Comparison of ENCODE assay signal across 14 cellular contexts in the genomic region with DNA sequence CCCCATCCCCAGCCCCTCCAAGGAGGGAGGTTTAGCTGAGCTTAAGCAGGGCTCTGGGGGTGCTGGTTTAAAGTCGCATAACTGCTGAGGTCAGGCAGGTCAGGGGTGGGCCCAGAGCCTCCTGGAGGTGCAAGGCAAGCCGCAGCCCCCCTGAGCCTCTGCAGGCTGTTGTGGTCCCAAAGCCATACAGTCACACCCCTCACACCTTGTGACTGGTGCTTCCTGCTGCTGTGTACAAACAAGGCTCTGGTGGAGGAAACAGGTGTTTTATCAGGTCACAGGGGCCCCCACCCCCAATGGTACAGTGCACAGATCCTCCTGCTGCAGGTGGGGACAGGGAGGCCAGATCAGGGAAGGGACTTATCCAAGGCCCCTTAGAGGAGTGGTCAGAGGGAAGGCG. TPM values are rescaled to one million over a fixed set of nuclear protein-coding genes. Genes with fewer than 3 reads are reported as not detected.
DNase-seq lines count a peak whose midpoint lies in the region; ATAC-seq and TF ChIP-seq lines count a peak whose summit lies in the region.
"Had no signal": no experiment of that assay in that cellular context is flagged by ENCODE, and none has a peak within 500 bp of the region (broad histone marks: within the 10 kb centered on the region; RNA-seq: fewer than 3 reads in every experiment).

No MANE protein-coding gene starts in this region.

- no peak for TF ChIP-seq CTCF in CD4-positive, alpha-beta T cell (IDR thresholded peaks at IDR 0.05)
- TF ChIP-seq CTCF in WTC11 (IDR thresholded peaks at IDR 0.05), result no peak

- H3K4me3 Mint-ChIP-seq in CD4-positive, alpha-beta T cell, result peak overlapping the region; percentile 95
- peak overlapping the region; percentile 74 for H3K4me3 Mint-ChIP-seq in activated T-helper 17 cell treated with anti-CD3 and anti-CD28 coated beads, Interleukin-2, amount 50 U/mL, for 72 hours
- no peak overlapping the region for H3K4me3 Mint-ChIP-seq in WTC11

- peaks cover 61% of the 10 kb centered on the region for H3K4me1 ChIP-seq in mononuclear cell (ENCODE audit: insufficient read depth, low read length)
- H3K4me1 ChIP-seq: SJCRH30 had no signal

- ATAC-seq in CD4-positive, alpha-beta T cell (ENCODE audit: poor library complexity), result peak; percentile 64
- ATAC-seq in activated T-helper 17 cell treated with anti-CD3 and anti-CD28 coated beads, Interleukin-2, amount 50 U/mL, for 72 hours (replicated peaks), result no peak
- no peak for ATAC-seq in WTC11
- no peak for ATAC-seq in HG02938 (IDR thresholded peaks at IDR 0.05; ENCODE audit: unreplicated experiment)
- ATAC-seq: gastroesophageal sphincter had no signal

- H3K9me3 Mint-ChIP-seq in CD4-positive, alpha-beta T cell, result no peaks in the 10 kb centered on the region
- H3K9me3 Mint-ChIP-seq in activated T-helper 17 cell treated with anti-CD3 and anti-CD28 coated beads, Interleukin-2, amount 50 U/mL, for 72 hours, result no peaks in the 10 kb centered on the region
- H3K9me3 Mint-ChIP-seq in WTC11, result no peaks in the 10 kb centered on the region

- intact Hi-C loops in CD4-positive, alpha-beta T cell (cut with DNase I, micrococcal nuclease), result loop anchor here in 1 of 2 experiments (1.0 kb wide), 1 partner anchor 8 kb away; the partner anchor contains the start of gene TCF7

- H3K27ac ChIP-seq in CD4-positive, alpha-beta T cell (ENCODE audit: low read depth, low read length), result peak overlapping the region; percentile 96
- H3K27ac ChIP-seq: gastroesophageal sphincter, SJCRH30 had no signal

- POLR2A ChIA-PET in CD4-positive, alpha-beta T cell (lab: Charles Lee), result interaction anchor here (0.6 to 5.6 kb wide), 3 partner anchors 55 to 403 kb away, joined by 3 to 49 read pairs (median 4); partner anchors contain the start of gene SKP1
- POLR2A ChIA-PET in WTC11 (lab: Charles Lee), result no interaction called here

- peak overlapping the region; percentile 98 for H3K27ac Mint-ChIP-seq in CD4-positive, alpha-beta T cell
- H3K27ac Mint-ChIP-seq in activated T-helper 17 cell treated with anti-CD3 and anti-CD28 coated beads, Interleukin-2, amount 50 U/mL, for 72 hours, result peak overlapping the region; percentile 68
- no peak overlapping the region for H3K27ac Mint-ChIP-seq in WTC11

- H3K27me3 ChIP-seq in CD4-positive, alpha-beta T cell (ENCODE audit: control insufficient read depth, insufficient read depth, low read length), result no peaks in the 10 kb centered on the region
- H3K27me3 ChIP-seq in mononuclear cell (ENCODE audit: insufficient read depth, low read length), result no peaks in the 10 kb centered on the region
- H3K27me3 ChIP-seq: gastroesophageal sphincter, SJCRH30 had no signal

- DNase-seq in CD4-positive, alpha-beta T cell, result peak in 9 of 10 experiments; percentile 54 to 70 (median 66)
- peak; percentile 39 for DNase-seq in NAMALWA (ENCODE audit: low spot score)
- DNase-seq in HuH-7 (ENCODE audit: low spot score), result no peak
- DNase-seq in WTC11 (ENCODE audit: low spot score), result no peak
- DNase-seq in NCI-H146 (lab: John Stamatoyannopoulos, UW), result no peak
- DNase-seq: NCI-H2029 treated with DMSO at 0.1 percent for 48 hours; NCI-H82; retina; SJCRH30; stimulated activated CD4-positive, alpha-beta T cell treated with anti-CD3 and anti-CD28 coated beads, Interleukin-4, amount 100 ng/mL, for 4 hours had no signal

- CTCF ChIA-PET in CD4-positive, alpha-beta T cell (lab: Charles Lee), result interaction anchor here (1.7 to 4.9 kb wide), 3 partner anchors 18 to 83 kb away, joined by 9 to 32 read pairs (median 23); no protein-coding TSS in a partner anchor
- CTCF ChIA-PET in WTC11 (lab: Charles Lee), result interaction anchor here (0.8 to 1.2 kb wide), 2 partner anchors 18 to 83 kb away, joined by 3 read pairs; no protein-coding TSS in a partner anchor

- peaks cover 99% of the 10 kb centered on the region for H3K36me3 Mint-ChIP-seq in CD4-positive, alpha-beta T cell (ENCODE audit: low read depth)
- peaks cover 57% of the 10 kb centered on the region for H3K36me3 Mint-ChIP-seq in activated T-helper 17 cell treated with anti-CD3 and anti-CD28 coated beads, Interleukin-2, amount 50 U/mL, for 72 hours (ENCODE audit: low read depth)
- 0 out of 2 replicates have a peak, but pooled peaks cover 3% of the 10 kb centered on the region for H3K36me3 Mint-ChIP-seq in WTC11

- peaks cover 94% of the 10 kb centered on the region for H3K4me1 Mint-ChIP-seq in CD4-positive, alpha-beta T cell (ENCODE audit: low read depth)
- H3K4me1 Mint-ChIP-seq in activated T-helper 17 cell treated with anti-CD3 and anti-CD28 coated beads, Interleukin-2, amount 50 U/mL, for 72 hours, result peaks cover 55% of the 10 kb centered on the region
- no peaks in the 10 kb centered on the region for H3K4me1 Mint-ChIP-seq in WTC11

- no peaks in the 10 kb centered on the region for H3K9me3 ChIP-seq in CD4-positive, alpha-beta T cell (ENCODE audit: control insufficient read depth, low read length)
- H3K9me3 ChIP-seq in mononuclear cell (ENCODE audit: low read depth, low read length), result no peaks in the 10 kb centered on the region
- H3K9me3 ChIP-seq: gastroesophageal sphincter, SJCRH30 had no signal

- peak overlapping the region; percentile 16 for H3K4me3 ChIP-seq in mononuclear cell (ENCODE audit: low read length)
- H3K4me3 ChIP-seq: gastroesophageal sphincter, SJCRH30 had no signal

- H3K27me3 Mint-ChIP-seq in CD4-positive, alpha-beta T cell, result no peaks in the 10 kb centered on the region
- no peaks in the 10 kb centered on the region for H3K27me3 Mint-ChIP-seq in activated T-helper 17 cell treated with anti-CD3 and anti-CD28 coated beads, Interleukin-2, amount 50 U/mL, for 72 hours
- no peaks in the 10 kb centered on the region for H3K27me3 Mint-ChIP-seq in WTC11 (ENCODE audit: low read depth)

TF ChIP-seq in WTC11, 78 proteins besides CTCF, POLR2A, EP300 and RAD21 (continues in another document):
- TF ChIP-seq TEAD4 (CRISPR knock-in tag; IDR thresholded peaks at IDR 0.05), result no peak
- no peak for TF ChIP-seq IRF2 (CRISPR knock-in tag; IDR thresholded peaks at IDR 0.05; ENCODE audit: borderline replicate concordance, low read depth)
- no peak for TF ChIP-seq ZNF121 (CRISPR knock-in tag; IDR thresholded peaks at IDR 0.05)
- TF ChIP-seq MXD4 (CRISPR knock-in tag; IDR thresholded peaks at IDR 0.05; ENCODE audit: borderline replicate concordance), result no peak
- no peak for TF ChIP-seq CREM (CRISPR knock-in tag; IDR thresholded peaks at IDR 0.05)
- TF ChIP-seq, protein P1, sequence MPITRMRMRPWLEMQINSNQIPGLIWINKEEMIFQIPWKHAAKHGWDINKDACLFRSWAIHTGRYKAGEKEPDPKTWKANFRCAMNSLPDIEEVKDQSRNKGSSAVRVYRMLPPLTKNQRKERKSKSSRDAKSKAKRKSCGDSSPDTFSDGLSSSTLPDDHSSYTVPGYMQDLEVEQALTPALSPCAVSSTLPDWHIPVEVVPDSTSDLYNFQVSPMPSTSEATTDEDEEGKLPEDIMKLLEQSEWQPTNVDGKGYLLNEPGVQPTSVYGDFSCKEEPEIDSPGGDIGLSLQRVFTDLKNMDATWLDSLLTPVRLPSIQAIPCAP (CRISPR knock-in tag; IDR thresholded peaks at IDR 0.05), result no peak
- no peak for TF ChIP-seq FOXP4 (CRISPR knock-in tag; IDR thresholded peaks at IDR 0.05)
- no peak for TF ChIP-seq ERG (CRISPR knock-in tag; IDR thresholded peaks at IDR 0.05)
- no peak for TF ChIP-seq SMAD4 (CRISPR knock-in tag; IDR thresholded peaks at IDR 0.05)
- TF ChIP-seq E2F1 (CRISPR knock-in tag; IDR thresholded peaks at IDR 0.05), result no peak

RNA-seq across cellular contexts. Expression of gene TCF7, which starts 8.0 kb away (rescaled TPM):
- 100 to 1,000 TPM; 480 to 493 TPM for total RNA-seq in CD4-positive, alpha-beta T cell
- total RNA-seq in activated T-helper 17 cell treated with anti-CD3 and anti-CD28 coated beads, Interleukin-2, amount 50 U/mL, for 72 hours, result 10 to 100 TPM in 1 of 2 donors, 1 to 10 TPM in 1; 5.9 to 42.2 TPM
- 193 TPM for total RNA-seq in mononuclear cell
- total RNA-seq in WTC11 (2021), result 8.9 to 11.3 TPM (median 9.6 TPM) in 3 replicates

RNA-seq across cellular contexts. Expression of gene SKP1, which starts 54.2 kb away (rescaled TPM):
- 100 to 1,000 TPM; 303 to 314 TPM for total RNA-seq in CD4-positive, alpha-beta T cell
- 100 to 1,000 TPM; 152 to 209 TPM for total RNA-seq in activated T-helper 17 cell treated with anti-CD3 and anti-CD28 coated beads, Interleukin-2, amount 50 U/mL, for 72 hours
- 229 TPM for total RNA-seq in mononuclear cell
- total RNA-seq in WTC11 (2021), result 280 to 303 TPM (median 285 TPM) in 3 replicates

Comparison
In these comparisons a context has a peak if more than half of its experiments do, and no peak if none do; other contexts are left out.
1. DNase-seq: peak in CD4-positive, alpha-beta T cell (9 of 10) and NAMALWA (single experiment); none in HuH-7 (single experiment), WTC11 (single experiment) and NCI-H146 (single experiment).